ENCODE assay signal across 1 cellular context in the genomic region with DNA sequence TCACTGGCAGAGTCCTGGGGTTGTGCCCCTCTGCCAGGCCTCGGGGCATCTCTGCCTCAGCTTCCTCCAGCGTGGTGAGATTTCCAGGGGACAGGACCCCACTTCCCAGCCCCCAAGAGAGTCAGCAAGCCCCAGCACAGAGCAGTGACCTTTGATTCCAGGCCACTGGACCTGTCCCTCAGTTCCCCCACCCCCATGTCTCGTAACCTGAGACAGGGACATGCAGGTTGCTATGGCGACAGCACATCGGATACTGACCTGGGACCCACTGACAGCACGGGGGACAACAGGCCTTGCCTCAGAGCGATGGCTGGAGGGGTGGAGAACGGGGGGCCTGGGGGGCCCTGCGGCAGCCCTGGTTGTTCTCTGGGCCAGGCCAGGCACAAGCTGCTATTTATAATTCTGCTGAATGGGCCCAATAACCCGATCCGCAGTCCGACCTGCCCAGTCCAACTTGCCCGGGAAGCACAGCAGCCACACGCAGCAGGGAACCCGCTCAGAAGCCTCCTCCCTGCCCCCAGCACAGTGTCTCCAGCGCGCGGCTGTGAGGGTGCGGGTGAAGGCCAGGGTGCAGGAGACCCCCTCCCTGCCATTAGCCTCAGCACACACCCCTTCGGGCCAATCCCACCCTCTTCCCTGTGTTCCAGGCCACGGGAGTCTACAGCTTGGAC.
A peak's percentile ranks its signal among the peaks of the same experiment; 100 is the strongest.
TF ChIP-seq lines count a peak whose summit lies in the region.

No MANE protein-coding gene starts in this region.

TF ChIP-seq in HepG2, 621 proteins besides CTCF, POLR2A, EP300 and RAD21 (continued from another document and continues in another):
- TF ChIP-seq ZNF34 (CRISPR knock-in tag; IDR thresholded peaks at IDR 0.05; ENCODE audit: borderline replicate concordance), result no peak
- no peak for TF ChIP-seq JUN (CRISPR knock-in tag; IDR thresholded peaks at IDR 0.05)
- no peak for TF ChIP-seq SATB2 (CRISPR knock-in tag; IDR thresholded peaks at IDR 0.05)
- no peak for TF ChIP-seq ZFYVE20 (CRISPR knock-in tag; IDR thresholded peaks at IDR 0.05; ENCODE audit: borderline replicate concordance, low read depth)
- no peak for TF ChIP-seq ZNF20 (CRISPR knock-in tag; IDR thresholded peaks at IDR 0.05)
- no peak for TF ChIP-seq KLF15 (CRISPR knock-in tag; IDR thresholded peaks at IDR 0.05; ENCODE audit: borderline replicate concordance)
- TF ChIP-seq, protein P1, sequence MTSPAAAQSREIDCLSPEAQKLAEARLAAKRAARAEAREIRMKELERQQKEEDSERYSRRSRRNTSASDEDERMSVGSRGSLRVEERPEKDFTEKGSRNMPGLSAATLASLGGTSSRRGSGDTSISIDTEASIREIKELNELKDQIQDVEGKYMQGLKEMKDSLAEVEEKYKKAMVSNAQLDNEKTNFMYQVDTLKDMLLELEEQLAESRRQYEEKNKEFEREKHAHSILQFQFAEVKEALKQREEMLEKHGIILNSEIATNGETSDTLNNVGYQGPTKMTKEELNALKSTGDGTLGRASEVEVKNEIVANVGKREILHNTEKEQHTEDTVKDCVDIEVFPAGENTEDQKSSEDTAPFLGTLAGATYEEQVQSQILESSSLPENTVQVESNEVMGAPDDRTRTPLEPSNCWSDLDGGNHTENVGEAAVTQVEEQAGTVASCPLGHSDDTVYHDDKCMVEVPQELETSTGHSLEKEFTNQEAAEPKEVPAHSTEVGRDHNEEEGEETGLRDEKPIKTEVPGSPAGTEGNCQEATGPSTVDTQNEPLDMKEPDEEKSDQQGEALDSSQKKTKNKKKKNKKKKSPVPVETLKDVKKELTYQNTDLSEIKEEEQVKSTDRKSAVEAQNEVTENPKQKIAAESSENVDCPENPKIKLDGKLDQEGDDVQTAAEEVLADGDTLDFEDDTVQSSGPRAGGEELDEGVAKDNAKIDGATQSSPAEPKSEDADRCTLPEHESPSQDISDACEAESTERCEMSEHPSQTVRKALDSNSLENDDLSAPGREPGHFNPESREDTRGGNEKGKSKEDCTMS (CRISPR knock-in tag; conservative IDR thresholded peaks at IDR 0.05), result no peak
- no peak for TF ChIP-seq ZNF234 (CRISPR knock-in tag; conservative IDR thresholded peaks at IDR 0.05)
- TF ChIP-seq ZNF546 (CRISPR knock-in tag; conservative IDR thresholded peaks at IDR 0.05), result no peak
- TF ChIP-seq NAIF1 (CRISPR knock-in tag; IDR thresholded peaks at IDR 0.05; ENCODE audit: borderline replicate concordance), result no peak
- TF ChIP-seq ZNF280B (CRISPR knock-in tag; IDR thresholded peaks at IDR 0.05; ENCODE audit: borderline replicate concordance), result 0 out of 2 replicates have a peak, but pooled peaks have one; percentile 67
- TF ChIP-seq HNF4G (IDR thresholded peaks at IDR 0.05; ENCODE audit: borderline replicate concordance, low read depth, low read length), result peak; percentile 94
- peak; percentile 81 for TF ChIP-seq HNF4G (CRISPR knock-in tag; IDR thresholded peaks at IDR 0.05; ENCODE audit: borderline replicate concordance, low read depth)
- TF ChIP-seq ZNF224 (CRISPR knock-in tag; IDR thresholded peaks at IDR 0.05), result no peak
- no peak for TF ChIP-seq ZNF773 (CRISPR knock-in tag; IDR thresholded peaks at IDR 0.05; ENCODE audit: borderline replicate concordance)
- no peak for TF ChIP-seq E2F5 (CRISPR knock-in tag; conservative IDR thresholded peaks at IDR 0.05)
- 0 out of 2 replicates have a peak, but pooled peaks have one; percentile 43 for TF ChIP-seq ZNF605 (CRISPR knock-in tag; IDR thresholded peaks at IDR 0.05)
- TF ChIP-seq HMG20A (CRISPR knock-in tag; IDR thresholded peaks at IDR 0.05; ENCODE audit: borderline replicate concordance), result no peak
- TF ChIP-seq THAP9 (CRISPR knock-in tag; IDR thresholded peaks at IDR 0.05; ENCODE audit: borderline replicate concordance), result 0 out of 2 replicates have a peak, but pooled peaks have one; percentile 15
- TF ChIP-seq, protein P2, sequence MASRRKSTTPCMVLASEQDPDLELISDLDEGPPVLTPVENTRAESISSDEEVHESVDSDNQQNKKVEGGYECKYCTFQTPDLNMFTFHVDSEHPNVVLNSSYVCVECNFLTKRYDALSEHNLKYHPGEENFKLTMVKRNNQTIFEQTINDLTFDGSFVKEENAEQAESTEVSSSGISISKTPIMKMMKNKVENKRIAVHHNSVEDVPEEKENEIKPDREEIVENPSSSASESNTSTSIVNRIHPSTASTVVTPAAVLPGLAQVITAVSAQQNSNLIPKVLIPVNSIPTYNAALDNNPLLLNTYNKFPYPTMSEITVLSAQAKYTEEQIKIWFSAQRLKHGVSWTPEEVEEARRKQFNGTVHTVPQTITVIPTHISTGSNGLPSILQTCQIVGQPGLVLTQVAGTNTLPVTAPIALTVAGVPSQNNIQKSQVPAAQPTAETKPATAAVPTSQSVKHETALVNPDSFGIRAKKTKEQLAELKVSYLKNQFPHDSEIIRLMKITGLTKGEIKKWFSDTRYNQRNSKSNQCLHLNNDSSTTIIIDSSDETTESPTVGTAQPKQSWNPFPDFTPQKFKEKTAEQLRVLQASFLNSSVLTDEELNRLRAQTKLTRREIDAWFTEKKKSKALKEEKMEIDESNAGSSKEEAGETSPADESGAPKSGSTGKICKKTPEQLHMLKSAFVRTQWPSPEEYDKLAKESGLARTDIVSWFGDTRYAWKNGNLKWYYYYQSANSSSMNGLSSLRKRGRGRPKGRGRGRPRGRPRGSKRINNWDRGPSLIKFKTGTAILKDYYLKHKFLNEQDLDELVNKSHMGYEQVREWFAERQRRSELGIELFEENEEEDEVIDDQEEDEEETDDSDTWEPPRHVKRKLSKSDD (CRISPR knock-in tag; IDR thresholded peaks at IDR 0.05; ENCODE audit: low read depth), result no peak
- no peak for TF ChIP-seq ZSCAN29 (CRISPR knock-in tag; conservative IDR thresholded peaks at IDR 0.05)
- TF ChIP-seq CCDC6 (CRISPR knock-in tag; IDR thresholded peaks at IDR 0.05), result no peak
- TF ChIP-seq TP53 (CRISPR knock-in tag; conservative IDR thresholded peaks at IDR 0.05), result no peak
- no peak for TF ChIP-seq RNF2 (conservative IDR thresholded peaks at IDR 0.05; ENCODE audit: low read depth)
- no peak for TF ChIP-seq U2AF1 (optimal IDR thresholded peaks at IDR 0.05; ENCODE audit: low read depth, low read length)
- no peak for TF ChIP-seq ZSCAN20 (CRISPR knock-in tag; IDR thresholded peaks at IDR 0.05; ENCODE audit: borderline replicate concordance)
- 0 out of 2 replicates have a peak, but pooled peaks have one; percentile 22 for TF ChIP-seq ZNF350 (CRISPR knock-in tag; IDR thresholded peaks at IDR 0.05; ENCODE audit: borderline replicate concordance, low read depth)
- no peak for TF ChIP-seq ZMAT3 (CRISPR knock-in tag; conservative IDR thresholded peaks at IDR 0.05)
- TF ChIP-seq KLF13 (CRISPR knock-in tag; IDR thresholded peaks at IDR 0.05), result no peak
- no peak for TF ChIP-seq ZBTB1 (CRISPR knock-in tag; IDR thresholded peaks at IDR 0.05; ENCODE audit: borderline replicate concordance)
- no peak for TF ChIP-seq ZSCAN25 (CRISPR knock-in tag; IDR thresholded peaks at IDR 0.05)
- no peak for TF ChIP-seq ZNF788 (CRISPR knock-in tag; IDR thresholded peaks at IDR 0.05; ENCODE audit: borderline replicate concordance)
- TF ChIP-seq, protein P3, sequence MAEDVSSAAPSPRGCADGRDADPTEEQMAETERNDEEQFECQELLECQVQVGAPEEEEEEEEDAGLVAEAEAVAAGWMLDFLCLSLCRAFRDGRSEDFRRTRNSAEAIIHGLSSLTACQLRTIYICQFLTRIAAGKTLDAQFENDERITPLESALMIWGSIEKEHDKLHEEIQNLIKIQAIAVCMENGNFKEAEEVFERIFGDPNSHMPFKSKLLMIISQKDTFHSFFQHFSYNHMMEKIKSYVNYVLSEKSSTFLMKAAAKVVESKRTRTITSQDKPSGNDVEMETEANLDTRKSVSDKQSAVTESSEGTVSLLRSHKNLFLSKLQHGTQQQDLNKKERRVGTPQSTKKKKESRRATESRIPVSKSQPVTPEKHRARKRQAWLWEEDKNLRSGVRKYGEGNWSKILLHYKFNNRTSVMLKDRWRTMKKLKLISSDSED (CRISPR knock-in tag; IDR thresholded peaks at IDR 0.05), result no peak
- TF ChIP-seq CREB3 (CRISPR knock-in tag; IDR thresholded peaks at IDR 0.05), result no peak
- no peak for TF ChIP-seq JUNB (CRISPR knock-in tag; IDR thresholded peaks at IDR 0.05; ENCODE audit: borderline replicate concordance)
- TF ChIP-seq THYN1 (CRISPR knock-in tag; IDR thresholded peaks at IDR 0.05; ENCODE audit: borderline replicate concordance, low read depth), result no peak
- no peak for TF ChIP-seq ZNF660 (CRISPR knock-in tag; IDR thresholded peaks at IDR 0.05; ENCODE audit: borderline replicate concordance, low read depth)
- TF ChIP-seq REPIN1 (CRISPR knock-in tag; IDR thresholded peaks at IDR 0.05; ENCODE audit: borderline replicate concordance, low read depth), result no peak
- no peak for TF ChIP-seq ZNF850 (CRISPR knock-in tag; conservative IDR thresholded peaks at IDR 0.05)
- no peak for TF ChIP-seq GMEB2 (CRISPR knock-in tag; IDR thresholded peaks at IDR 0.05; ENCODE audit: low read depth)
- TF ChIP-seq ZNF652 (CRISPR knock-in tag; IDR thresholded peaks at IDR 0.05; ENCODE audit: borderline replicate concordance, low read depth), result no peak
- TF ChIP-seq HOXA5 (CRISPR knock-in tag; IDR thresholded peaks at IDR 0.05), result no peak
- TF ChIP-seq MTA1 (CRISPR knock-in tag; IDR thresholded peaks at IDR 0.05; ENCODE audit: borderline replicate concordance), result 0 out of 2 replicates have a peak, but pooled peaks have one; percentile 60
- TF ChIP-seq, protein P4, sequence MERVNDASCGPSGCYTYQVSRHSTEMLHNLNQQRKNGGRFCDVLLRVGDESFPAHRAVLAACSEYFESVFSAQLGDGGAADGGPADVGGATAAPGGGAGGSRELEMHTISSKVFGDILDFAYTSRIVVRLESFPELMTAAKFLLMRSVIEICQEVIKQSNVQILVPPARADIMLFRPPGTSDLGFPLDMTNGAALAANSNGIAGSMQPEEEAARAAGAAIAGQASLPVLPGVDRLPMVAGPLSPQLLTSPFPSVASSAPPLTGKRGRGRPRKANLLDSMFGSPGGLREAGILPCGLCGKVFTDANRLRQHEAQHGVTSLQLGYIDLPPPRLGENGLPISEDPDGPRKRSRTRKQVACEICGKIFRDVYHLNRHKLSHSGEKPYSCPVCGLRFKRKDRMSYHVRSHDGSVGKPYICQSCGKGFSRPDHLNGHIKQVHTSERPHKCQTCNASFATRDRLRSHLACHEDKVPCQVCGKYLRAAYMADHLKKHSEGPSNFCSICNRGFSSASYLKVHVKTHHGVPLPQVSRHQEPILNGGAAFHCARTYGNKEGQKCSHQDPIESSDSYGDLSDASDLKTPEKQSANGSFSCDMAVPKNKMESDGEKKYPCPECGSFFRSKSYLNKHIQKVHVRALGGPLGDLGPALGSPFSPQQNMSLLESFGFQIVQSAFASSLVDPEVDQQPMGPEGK (CRISPR knock-in tag; IDR thresholded peaks at IDR 0.05), result peak; percentile 76
- 0 out of 2 replicates have a peak, but pooled peaks have one; percentile 12 for TF ChIP-seq ZNF296 (CRISPR knock-in tag; conservative IDR thresholded peaks at IDR 0.05)
- no peak for TF ChIP-seq AHR (CRISPR knock-in tag; IDR thresholded peaks at IDR 0.05)
- TF ChIP-seq ZNF724P (CRISPR knock-in tag; IDR thresholded peaks at IDR 0.05; ENCODE audit: borderline replicate concordance), result no peak
- no peak for TF ChIP-seq MTF2 (CRISPR knock-in tag; IDR thresholded peaks at IDR 0.05; ENCODE audit: borderline replicate concordance)
